Comparison of ENCODE assay signal across 15 cellular contexts in genomic region chr2:70144443-70145167, GRCh38. TPM values are rescaled to one million over a fixed set of nuclear protein-coding genes. Genes with fewer than 3 reads are reported as not detected.
A peak's percentile ranks its signal among the peaks of the same experiment; 100 is the strongest.
DNase-seq lines count a peak whose midpoint lies in the region; ATAC-seq and TF ChIP-seq lines count a peak whose summit lies in the region.
"Had no signal": no experiment of that assay in that cellular context is flagged by ENCODE, and none has a peak within 500 bp of the region (broad histone marks: within the 10 kb centered on the region; RNA-seq: fewer than 3 reads in every experiment).

No MANE protein-coding gene starts in this region.

- intact Hi-C loops in activated naive CD4-positive, alpha-beta T cell treated with anti-CD3 and anti-CD28 coated beads for 36 hours (cut with micrococcal nuclease) = loop anchor here (5.0 kb wide), 2 partner anchors 157 to 402 kb away; partner anchors contain the start of gene ANXA4
- intact Hi-C loops in activated B cell treated with CpG ODN at 0.5 μM for 24 hours (cut with micrococcal nuclease) = loop anchor here (5.0 kb wide), 1 partner anchor 412 kb away; no protein-coding TSS in a partner anchor

- H3K27me3 Mint-ChIP-seq in activated naive CD4-positive, alpha-beta T cell treated with anti-CD3 and anti-CD28 coated beads for 36 hours (ENCODE audit: low read depth) = no peaks in the 10 kb centered on the region
- H3K27me3 Mint-ChIP-seq in activated B cell treated with CpG ODN at 0.5 μM for 24 hours (no peaks in the 10 kb centered on the region), endothelial cell (ENCODE audit: unreplicated experiment) (peaks cover 15% of the 10 kb centered on the region), type B pancreatic cell (peaks cover 3% of the 10 kb centered on the region)

- peaks cover 9% of the 10 kb centered on the region for H3K36me3 Mint-ChIP-seq in activated naive CD4-positive, alpha-beta T cell treated with anti-CD3 and anti-CD28 coated beads for 36 hours (ENCODE audit: low read depth)
- H3K36me3 Mint-ChIP-seq in activated B cell treated with CpG ODN at 0.5 μM for 24 hours (ENCODE audit: low read depth) = peaks cover 12% of the 10 kb centered on the region
- H3K36me3 Mint-ChIP-seq in endothelial cell (ENCODE audit: low read depth, unreplicated experiment) = peaks cover 20% of the 10 kb centered on the region
- H3K36me3 Mint-ChIP-seq in type B pancreatic cell = peaks cover 9% of the 10 kb centered on the region

- H3K4me1 Mint-ChIP-seq in activated naive CD4-positive, alpha-beta T cell treated with anti-CD3 and anti-CD28 coated beads for 36 hours (ENCODE audit: low read depth) = peaks cover 36% of the 10 kb centered on the region
- H3K4me1 Mint-ChIP-seq in activated B cell treated with CpG ODN at 0.5 μM for 24 hours (peaks cover 36% of the 10 kb centered on the region), endothelial cell (ENCODE audit: unreplicated experiment) (peaks cover 23% of the 10 kb centered on the region), type B pancreatic cell (ENCODE audit: unreplicated experiment) (peaks cover 28% of the 10 kb centered on the region)

- POLR2A ChIA-PET in activated B cell treated with CpG ODN at 0.5 μM for 24 hours (lab: Charles Lee) = interaction anchor here (0.6 to 15.1 kb wide), 9 partner anchors 12 to 251 kb away, joined by 3 to 976 read pairs (median 13); partner anchors contain the start of genes C2orf42, MXD1, PCBP1 and PCYOX1

- ATAC-seq in activated B cell treated with CpG ODN at 0.5 μM for 24 hours (ENCODE audit: low read depth) (no peak), GM18858 (IDR thresholded peaks at IDR 0.05; ENCODE audit: unreplicated experiment) (no peak)

- CTCF ChIA-PET in activated naive CD4-positive, alpha-beta T cell treated with anti-CD3 and anti-CD28 coated beads for 36 hours (lab: Charles Lee) = interaction anchor here (0.6 to 9.7 kb wide), 10 partner anchors 11 to 420 kb away, joined by 3 to 80 read pairs (median 4); partner anchors contain the start of gene MXD1
- CTCF ChIA-PET in activated B cell treated with CpG ODN at 0.5 μM for 24 hours (lab: Charles Lee) = interaction anchor here (0.9 to 4.3 kb wide), 3 partner anchors 61 to 232 kb away, joined by 3 to 62 read pairs (median 5); partner anchors contain the start of gene MXD1

- no peak for DNase-seq in activated naive CD4-positive, alpha-beta T cell treated with anti-CD3 and anti-CD28 coated beads for 36 hours
- no peak for DNase-seq in activated naive CD4-positive, alpha-beta T cell treated with anti-CD3 and anti-CD28 coated beads, Interleukin-2, amount 50 U/mL, for 16 hours
- DNase-seq in activated B cell treated with CpG ODN at 0.5 μM for 24 hours (no peak), endothelial cell (ENCODE audit: low spot score) (no peak), type B pancreatic cell (ENCODE audit: extremely low spot score, unreplicated experiment) (no peak), DMS79 treated with DMSO at 0.1 percent for 48 hours (lab: John Stamatoyannopoulos, UW) (no peak)
- no peak for DNase-seq in activated CD4-positive, alpha-beta T cell treated with anti-CD3 and anti-CD28 coated beads, Interleukin-2, amount 50 U/mL, for 1 hour
- DNase-seq: anterior cingulate cortex, DMS53, mammary epithelial cell, NCI-H1105, NCI-H345, PC-9, tibial artery had no signal

- H3K9me3 Mint-ChIP-seq in activated naive CD4-positive, alpha-beta T cell treated with anti-CD3 and anti-CD28 coated beads for 36 hours = no peaks in the 10 kb centered on the region
- H3K9me3 Mint-ChIP-seq in activated B cell treated with CpG ODN at 0.5 μM for 24 hours (no peaks in the 10 kb centered on the region), endothelial cell (ENCODE audit: unreplicated experiment) (no peaks in the 10 kb centered on the region), type B pancreatic cell (peaks cover 6% of the 10 kb centered on the region)

- H3K4me3 Mint-ChIP-seq in activated naive CD4-positive, alpha-beta T cell treated with anti-CD3 and anti-CD28 coated beads for 36 hours = no peak overlapping the region
- H3K4me3 Mint-ChIP-seq in activated B cell treated with CpG ODN at 0.5 μM for 24 hours = no peak overlapping the region
- H3K4me3 Mint-ChIP-seq in endothelial cell (ENCODE audit: unreplicated experiment) = no peak overlapping the region
- peak overlapping the region; percentile 21 for H3K4me3 Mint-ChIP-seq in type B pancreatic cell

- peak overlapping the region; percentile 99 for H3K27ac Mint-ChIP-seq in activated naive CD4-positive, alpha-beta T cell treated with anti-CD3 and anti-CD28 coated beads for 36 hours
- peak overlapping the region; percentile 31 for H3K27ac Mint-ChIP-seq in activated B cell treated with CpG ODN at 0.5 μM for 24 hours
- peak overlapping the region; percentile 37 for H3K27ac Mint-ChIP-seq in endothelial cell (ENCODE audit: unreplicated experiment)
- H3K27ac Mint-ChIP-seq in type B pancreatic cell = peak overlapping the region; percentile 22

- TF ChIP-seq CTCF in activated B cell treated with CpG ODN at 0.5 μM for 24 hours (IDR thresholded peaks at IDR 0.05) (no peak), endothelial cell (IDR thresholded peaks at IDR 0.05; ENCODE audit: unreplicated experiment) (no peak), type B pancreatic cell (conservative IDR thresholded peaks at IDR 0.05) (no peak)

RNA-seq across cellular contexts. Expression of gene C2orf42, which starts 46.2 kb away (rescaled TPM):
- total RNA-seq in activated naive CD4-positive, alpha-beta T cell treated with anti-CD3 and anti-CD28 coated beads for 36 hours = 10 to 100 TPM; 19.2 to 23.3 TPM
- total RNA-seq in activated B cell treated with CpG ODN at 0.5 μM for 24 hours = 28.4 and 34.8 TPM in 2 replicates
- 15.0 TPM for total RNA-seq in endothelial cell (ENCODE audit: unreplicated experiment)
- 15.5 and 18.8 TPM in 2 replicates for total RNA-seq in type B pancreatic cell (ENCODE audit: low replicate concordance)

RNA-seq across cellular contexts. Expression of gene PCBP1, which starts 57.3 kb away (rescaled TPM):
- 100 to 1,000 TPM; 363 to 374 TPM for total RNA-seq in activated naive CD4-positive, alpha-beta T cell treated with anti-CD3 and anti-CD28 coated beads for 36 hours
- total RNA-seq in activated B cell treated with CpG ODN at 0.5 μM for 24 hours (370 and 379 TPM in 2 replicates), endothelial cell (ENCODE audit: unreplicated experiment) (302 TPM), type B pancreatic cell (ENCODE audit: low replicate concordance) (316 and 349 TPM in 2 replicates)

Comparison
In these comparisons a context has a peak if more than half of its experiments do, and no peak if none do; other contexts are left out.
1. H3K27ac Mint-ChIP-seq: peak in every context shown above with its lines; median percentile 99 in activated naive CD4-positive, alpha-beta T cell treated with anti-CD3 and anti-CD28 coated beads for 36 hours; 37 in endothelial cell; 31 in activated B cell treated with CpG ODN at 0.5 μM for 24 hours; 22 in type B pancreatic cell.